Comparison of ENCODE assay signal across 27 cellular contexts in the genomic region with DNA sequence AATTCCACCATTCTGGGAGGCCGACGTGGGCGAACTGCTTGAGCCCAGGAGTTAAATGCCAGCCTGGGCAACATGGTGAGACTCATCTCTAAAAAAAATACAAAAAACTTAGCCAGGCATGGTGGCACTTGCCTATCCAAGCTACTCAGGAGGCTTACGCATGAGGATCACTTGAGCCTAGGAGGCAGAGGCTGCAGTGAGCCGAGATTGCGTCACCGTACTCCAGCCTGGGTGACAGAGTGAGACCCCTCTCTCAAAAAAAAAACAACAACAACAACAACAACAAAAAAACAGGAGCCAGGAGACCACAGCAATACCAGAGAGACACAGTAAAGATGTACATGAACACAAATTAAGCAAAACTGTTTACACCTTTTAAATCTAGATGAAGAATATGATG.
"Had no signal": no experiment of that assay in that cellular context is flagged by ENCODE, and none has a peak within 500 bp of the region (broad histone marks: within the 10 kb centered on the region; RNA-seq: fewer than 3 reads in every experiment).

No MANE protein-coding gene starts in this region.

- H3K4me3 ChIP-seq: coronary artery, esophagus muscularis mucosa, gastroesophageal sphincter, heart left ventricle, hepatocyte, lung, ovary, psoas muscle, skin epidermis, spleen, thoracic aorta, tibial nerve, upper lobe of right lung, uterus had no signal

- H3K36me3 ChIP-seq: esophagus muscularis mucosa, gastroesophageal sphincter, heart left ventricle, ovary, thoracic aorta, upper lobe of right lung, uterus had no signal

- H3K9me3 ChIP-seq: esophagus muscularis mucosa, gastroesophageal sphincter, ovary, psoas muscle, spleen, thoracic aorta, upper lobe of right lung had no signal

- DNase-seq: dermis blood vessel endothelial cell; effector memory CD4-positive, alpha-beta T cell; foreskin keratinocyte; heart left ventricle; kidney; mesenchymal stem cell; midbrain; naive thymus-derived CD8-positive, alpha-beta T cell; occipital lobe; ovary; psoas muscle; right cardiac atrium; spleen; stimulated activated CD4-positive, alpha-beta T cell treated with anti-CD3 and anti-CD28 coated beads, Interleukin-4, amount 100 ng/mL, for 4 hours; upper lobe of right lung; uterus had no signal

- H3K4me1 ChIP-seq: foreskin keratinocyte, psoas muscle, tibial nerve, upper lobe of right lung, uterus had no signal

- FAIRE-seq: endothelial cell of umbilical vein, kidney had no signal

- H2AFZ ChIP-seq: hepatocyte had no signal

- H3K27ac ChIP-seq: coronary artery, esophagus muscularis mucosa, foreskin keratinocyte, gastroesophageal sphincter, heart left ventricle, hepatocyte, ovary, psoas muscle, skin epidermis, spleen, thoracic aorta, tibial nerve, upper lobe of right lung, uterus had no signal

- ATAC-seq: foreskin keratinocyte; gastroesophageal sphincter; heart left ventricle; left lobe of liver; naive thymus-derived CD8-positive, alpha-beta T cell; psoas muscle; right cardiac atrium; stimulated activated memory B cell treated with anti-CD40 and anti-IgM and Interleukin-4, amounts not matched to agents 10 μg/mL and 1 μg/mL and 100 μg/mL, for 72 hours; upper lobe of right lung had no signal

- H3K27me3 ChIP-seq: esophagus muscularis mucosa, foreskin keratinocyte, gastroesophageal sphincter, heart left ventricle, hepatocyte, ovary, spleen, tibial nerve, upper lobe of right lung, uterus had no signal

- H3K4me2 ChIP-seq: hepatocyte had no signal
